Comparison of ENCODE assay signal across 28 cellular contexts in genomic region chr9:109715340-109715739, GRCh38.
"Had no signal": no experiment of that assay in that cellular context is flagged by ENCODE, and none has a peak within 500 bp of the region (broad histone marks: within the 10 kb centered on the region; RNA-seq: fewer than 3 reads in every experiment).

No MANE protein-coding gene starts in this region.

- ATAC-seq: activated naive CD4-positive, alpha-beta T cell treated with anti-CD3 and anti-CD28 coated beads, Interleukin-2, amount 50 U/mL, for 72 hours; activated naive CD8-positive, alpha-beta T cell treated with anti-CD3 and anti-CD28 coated beads, Interleukin-2, amount 50 U/mL, for 24 hours; activated T-cell treated with anti-CD3 and anti-CD28 coated beads, Interleukin-2, amount 50 U/mL, for 4 hours; Panc1; T-helper 17 cell; WTC11 had no signal

- H3K9me3 ChIP-seq: SJSA1 had no signal

- H3K36me3 ChIP-seq: SJSA1 had no signal

- H3K4me1 Mint-ChIP-seq: activated CD4-positive, alpha-beta T cell treated with anti-CD3 and anti-CD28 coated beads, Interleukin-2, amount 10 ng/mL, durations not matched to agents 7 days and 5 days; activated naive CD8-positive, alpha-beta T cell treated with anti-CD3 and anti-CD28 coated beads, Interleukin-2, amount 50 U/mL, for 24 hours; brain; central memory CD8-positive, alpha-beta T cell; T-helper 17 cell; WTC11 had no signal

- H3K27me3 ChIP-seq: SJSA1 had no signal

- H3K27me3 Mint-ChIP-seq: activated CD4-positive, alpha-beta memory T cell treated with anti-CD3 and anti-CD28 coated beads for 36 hours; activated CD4-positive, alpha-beta T cell treated with anti-CD3 and anti-CD28 coated beads, Interleukin-2, amount 10 ng/mL, durations not matched to agents 7 days and 5 days; brain; central memory CD8-positive, alpha-beta T cell; T-helper 17 cell had no signal

- H3K36me3 Mint-ChIP-seq: activated CD4-positive, alpha-beta memory T cell treated with anti-CD3 and anti-CD28 coated beads for 36 hours; activated naive CD4-positive, alpha-beta T cell treated with anti-CD3 and anti-CD28 coated beads, Interleukin-2, amount 50 U/mL, for 72 hours; brain; WTC11 had no signal

- H3K27ac ChIP-seq: RWPE1, SJSA1 had no signal

- DNase-seq: activated CD4-positive, alpha-beta memory T cell treated with anti-CD3 and anti-CD28 coated beads for 36 hours; activated CD4-positive, alpha-beta T cell treated with anti-CD3 and anti-CD28 coated beads, Interleukin-2, amount 10 ng/mL, durations not matched to agents 7 days and 5 days; activated CD4-positive, CD25-positive, alpha-beta regulatory T cell treated with anti-CD3 and anti-CD28 coated beads, Interleukin-2, amount 50 U/mL, for 72 hours; activated CD8-positive, alpha-beta memory T cell treated with anti-CD3 and anti-CD28 coated beads for 24 hours; activated effector memory CD4-positive, alpha-beta T cell treated with anti-CD3 and anti-CD28 coated beads, Interleukin-2, amount 50 U/mL, for 16 hours; activated naive CD4-positive, alpha-beta T cell treated with Interleukin-2 at 50 U/mL for 16 hours; activated naive CD8-positive, alpha-beta T cell treated with anti-CD3 and anti-CD28 coated beads, Interleukin-2, amount 50 U/mL, for 24 hours; activated T-cell treated with anti-CD3 and anti-CD28 coated beads, Interleukin-2, amount 50 U/mL, for 4 hours; amygdala; MM.1S; NCI-H1105; NCI-H1436 treated with DMSO at 0.1 percent for 48 hours; NCI-H1930; NCI-H2107; NCI-H345; NCI-H510A; NCI-H526 treated with DMSO at 0.1 percent for 48 hours; NCI-H82; SHP77; T-helper 17 cell; T-helper 9 cell had no signal

- H3K9me3 Mint-ChIP-seq: activated CD4-positive, alpha-beta memory T cell treated with anti-CD3 and anti-CD28 coated beads for 36 hours; activated CD4-positive, alpha-beta T cell treated with anti-CD3 and anti-CD28 coated beads, Interleukin-2, amount 10 ng/mL, durations not matched to agents 7 days and 5 days; activated naive CD4-positive, alpha-beta T cell treated with anti-CD3 and anti-CD28 coated beads, Interleukin-2, amount 50 U/mL, for 72 hours; activated naive CD8-positive, alpha-beta T cell treated with anti-CD3 and anti-CD28 coated beads, Interleukin-2, amount 50 U/mL, for 24 hours; activated T-cell treated with anti-CD3 and anti-CD28 coated beads, Interleukin-2, amount 50 U/mL, for 4 hours; brain; central memory CD8-positive, alpha-beta T cell; WTC11 had no signal

- H3K4me3 Mint-ChIP-seq: activated CD4-positive, alpha-beta memory T cell treated with anti-CD3 and anti-CD28 coated beads for 36 hours; activated CD4-positive, alpha-beta T cell treated with anti-CD3 and anti-CD28 coated beads, Interleukin-2, amount 10 ng/mL, durations not matched to agents 7 days and 5 days; activated naive CD8-positive, alpha-beta T cell treated with anti-CD3 and anti-CD28 coated beads, Interleukin-2, amount 50 U/mL, for 24 hours; activated T-cell treated with anti-CD3 and anti-CD28 coated beads, Interleukin-2, amount 50 U/mL, for 4 hours; brain; central memory CD8-positive, alpha-beta T cell; T-helper 17 cell; WTC11 had no signal

- H3K27ac Mint-ChIP-seq: activated CD4-positive, alpha-beta memory T cell treated with anti-CD3 and anti-CD28 coated beads for 36 hours; activated CD4-positive, alpha-beta T cell treated with anti-CD3 and anti-CD28 coated beads, Interleukin-2, amount 10 ng/mL, durations not matched to agents 7 days and 5 days; activated naive CD4-positive, alpha-beta T cell treated with anti-CD3 and anti-CD28 coated beads, Interleukin-2, amount 50 U/mL, for 72 hours; activated naive CD8-positive, alpha-beta T cell treated with anti-CD3 and anti-CD28 coated beads, Interleukin-2, amount 50 U/mL, for 24 hours; brain; T-helper 17 cell; WTC11 had no signal

- H3K4me3 ChIP-seq: SJSA1 had no signal
